8 cellular contexts compared by ENCODE assay signal in genomic region chr1:75632350-75632949, GRCh38. TPM values are rescaled to one million over a fixed set of nuclear protein-coding genes. Genes with fewer than 3 reads are reported as not detected.
DNase-seq lines count a peak whose midpoint lies in the region; ATAC-seq and TF ChIP-seq lines count a peak whose summit lies in the region.

No MANE protein-coding gene starts in this region.

- no peak overlapping the region for H3K9ac ChIP-seq in mammary epithelial cell (ENCODE audit: insufficient read depth, low read length)

- 25% methylated on average over 2 of the region's 2 CpGs for WGBS in mammary epithelial cell (ENCODE audit: low coverage, missing lambda C conversion rate)
- 44 to 49% methylated on average over 2 of the region's 2 CpGs for WGBS in lung, 2 donors

- H3K4me1 Mint-ChIP-seq in HFFc6 (ENCODE audit: low read depth), result no peaks in the 10 kb centered on the region

- no peaks in the 10 kb centered on the region for H3K9me3 Mint-ChIP-seq in HFFc6

- BruUV-seq in mammary epithelial cell (replicated peaks; lab: Mats Ljungman, UMichigan), result no TSS peak

- H3K36me3 Mint-ChIP-seq in HFFc6 (ENCODE audit: low read depth), result no peaks in the 10 kb centered on the region

- H4K20me1 ChIP-seq in mammary epithelial cell (ENCODE audit: insufficient read depth, low read length), result no peaks in the 10 kb centered on the region

- intact Hi-C loops in mammary epithelial cell (cut with micrococcal nuclease), result loop anchor here (1.0 to 10.0 kb wide), 3 partner anchors 152 to 399 kb away; partner anchors contain the start of gene RABGGTB

- no peak overlapping the region for H3K4me3 Mint-ChIP-seq in HFFc6

- dilution Hi-C loops in mammary epithelial cell (cut with HindIII; ENCODE audit: low sequenced_read_pairs), result no loop called here

- H3K79me2 ChIP-seq in mammary epithelial cell (ENCODE audit: insufficient read depth, low read length), result no peaks in the 10 kb centered on the region

- H3K27me3 Mint-ChIP-seq in HFFc6 (ENCODE audit: insufficient read depth), result peaks cover 3% of the 10 kb centered on the region; the same call in 1 of the 2 replicates

- H3K4me1 ChIP-seq in mammary epithelial cell (ENCODE audit: insufficient read depth, low read length) (no peaks in the 10 kb centered on the region), lung (ENCODE audit: control insufficient read depth in 2 of 2, insufficient read depth in 2 of 2, low read length in 2 of 2) (no peaks in the 10 kb centered on the region)

- no peak overlapping the region for H3K27ac Mint-ChIP-seq in HFFc6

- H3K27ac ChIP-seq in mammary epithelial cell (ENCODE audit: insufficient read depth, low read depth, low read length) (no peak overlapping the region), lung (ENCODE audit: low read depth in 1 of 2, low read length in 1 of 2) (no peak overlapping the region)

- CTCF ChIA-PET in mammary epithelial cell (lab: Charles Lee; ENCODE audit: low non-redundant PET), result no interaction called here

- TF ChIP-seq CTCF in HFFc6 (IDR thresholded peaks at IDR 0.05) (peak; percentile 81), mammary epithelial cell (conservative IDR thresholded peaks at IDR 0.05 in 1 of 2, IDR thresholded peaks at IDR 0.05 in 1 of 2; ENCODE audit: extremely low read depth in 1 of 2, insufficient read depth in 1 of 2, low read depth in 1 of 2, low read length in 2 of 2) (peak; percentile 79 to 83), lung (IDR thresholded peaks at IDR 0.05; ENCODE audit: control extremely low read depth, extremely low read depth) (peak; percentile 15)

- H3K36me3 ChIP-seq in mammary epithelial cell (ENCODE audit: insufficient read depth, low read length), result no peaks in the 10 kb centered on the region
- no peaks in the 10 kb centered on the region for H3K36me3 ChIP-seq in lung (ENCODE audit: control insufficient read depth in 2 of 2, insufficient read depth in 2 of 2, low read length in 2 of 2)

- peak; percentile 72 for ATAC-seq in lung (ENCODE audit: insufficient read depth, low FRiP score)

- H2AFZ ChIP-seq in mammary epithelial cell (ENCODE audit: low read depth, low read length), result no peak overlapping the region

- DNase-seq in SIG-M5 treated with dmso at 0.1 percent for 504 hours (lab: John Stamatoyannopoulos, UW; ENCODE audit: unreplicated experiment) (peak; percentile 28), SIG-M5 (lab: John Stamatoyannopoulos, UW) (no peak), HFFc6 (peak; percentile 41), NCI-H2227 treated with DMSO at 0.1 percent for 48 hours (lab: John Stamatoyannopoulos, UW) (peak; percentile 21), mammary epithelial cell (peak; percentile 11), lung (ENCODE audit: low spot score) (no peak), GM19238 (ENCODE audit: insufficient read length, low spot score) (no peak)
- no peak for DNase-seq in activated CD8-positive, alpha-beta memory T cell treated with anti-CD3 and anti-CD28 coated beads for 24 hours

- in situ Hi-C loops in mammary epithelial cell (cut with MboI; ENCODE audit: low sequenced_read_pairs in 2 of 2), result loop anchor here in 1 of 2 donors (25.0 kb wide), 1 partner anchor 370 kb away; no protein-coding TSS in a partner anchor

- H3K27me3 ChIP-seq in mammary epithelial cell (ENCODE audit: insufficient read depth, low read length), result peaks cover 4% of the 10 kb centered on the region
- no peaks in the 10 kb centered on the region for H3K27me3 ChIP-seq in lung (ENCODE audit: control insufficient read depth, insufficient read depth)

- H3K4me3 ChIP-seq in mammary epithelial cell (replicated peaks in 1 of 3; ENCODE audit: insufficient read depth in 1 of 3, low read depth in 2 of 3, low read length in 3 of 3) (no peak overlapping the region), lung (no peak overlapping the region)

- H3K9me3 ChIP-seq in mammary epithelial cell (replicated peaks; ENCODE audit: insufficient read depth, low read length) (no peaks in the 10 kb centered on the region), lung (ENCODE audit: control insufficient read depth in 2 of 2, insufficient read depth in 1 of 2, low read length in 1 of 2) (no peaks in the 10 kb centered on the region)

- H3K4me2 ChIP-seq in mammary epithelial cell (ENCODE audit: insufficient read depth, low read depth, low read length), result no peak overlapping the region

RNA-seq across cellular contexts. Expression of gene SLC44A5, which starts 21.5 kb away (rescaled TPM):
- not detected for total RNA-seq in HFFc6 (2021; fragmentation: NEBNext Ultra II Directional; extraction: Animal tissue kit (Norgen Biotek cat#: 25700))
- total RNA-seq in mammary epithelial cell, result 1 to 10 TPM in 1 of 2 donors, not detected in 1; 3.2 TPM
- polyA plus RNA-seq in mammary epithelial cell, result not detected
- not detected for polyA minus RNA-seq in mammary epithelial cell
- 1 to 10 TPM in 1 of 2 donors, under 1 TPM in 1; 0.31 to 1.6 TPM for total RNA-seq in lung
- under 1 TPM; 0.10 to 0.55 TPM for polyA plus RNA-seq in lung

Comparison
In these comparisons a context has a peak if more than half of its experiments do, and no peak if none do; other contexts are left out.
1. DNase-seq: peak in SIG-M5 treated with dmso at 0.1 percent for 504 hours (single experiment), HFFc6 (single experiment), NCI-H2227 treated with DMSO at 0.1 percent for 48 hours (single experiment) and mammary epithelial cell (single experiment); none in SIG-M5 (single experiment), lung (single experiment), activated CD8-positive, alpha-beta memory T cell treated with anti-CD3 and anti-CD28 coated beads for 24 hours (single experiment) and GM19238 (single experiment).
2. CTCF ChIP-seq: peak in every context shown above with its lines; median percentile 81 in HFFc6; 81 in mammary epithelial cell; 15 in lung.